Comparison of ENCODE assay signal across 28 cellular contexts in genomic region chr20:45209924-45210323, GRCh38. TPM values are rescaled to one million over a fixed set of nuclear protein-coding genes. Genes with fewer than 3 reads are reported as not detected.
"Had no signal": no experiment of that assay in that cellular context is flagged by ENCODE, and none has a peak within 500 bp of the region (broad histone marks: within the 10 kb centered on the region; RNA-seq: fewer than 3 reads in every experiment).

No MANE protein-coding gene starts in this region.

- H3K4me1 ChIP-seq: Peyer's patch, SJCRH30 had no signal

- H3K36me3 ChIP-seq: MG63, Peyer's patch, SJCRH30 had no signal

- H3K4me2 ChIP-seq: SK-N-SH had no signal

- DNase-seq: activated CD4-positive, alpha-beta memory T cell treated with anti-CD3 and anti-CD28 coated beads, Interleukin-2, amount 10 ng/mL, durations not matched to agents 7 days and 5 days; activated CD4-positive, alpha-beta T cell treated with anti-CD3 and anti-CD28 coated beads for 36 hours; activated CD4-positive, alpha-beta T cell treated with anti-CD3 and anti-CD28 coated beads, Interleukin-2, amount 50 U/mL, for 1 hour; activated gamma-delta T cell treated with Interleukin-2 at 50 U/mL for 16 hours; activated naive CD4-positive, alpha-beta T cell treated with anti-CD3 and anti-CD28 coated beads, Interleukin-2, amount 10 ng/mL, durations not matched to agents 7 days and 5 days; activated naive CD8-positive, alpha-beta T cell treated with anti-CD3 and anti-CD28 coated beads for 36 hours; activated T-cell treated with anti-CD3 and anti-CD28 coated beads, Interleukin-2, amount 50 U/mL, for 72 hours; MG63; MV-4-11; NCI-H1092 treated with DMSO at 0.1 percent for 48 hours; NCI-H1417 treated with DMSO at 0.1 percent for 48 hours; NCI-H1694; NCI-H2029 treated with DMSO at 0.1 percent for 48 hours; NCI-H345; NCI-H510A; NCI-H526 treated with DMSO at 0.1 percent for 48 hours; NK-92 treated with Interleukin-12 subunit alpha and Interleukin-12 subunit beta, amount 100 ng/mL, for 24 hours; Peyer's patch; Right ventricle myocardium superior; SJCRH30; SK-N-SH; T-helper 1 cell had no signal

- H3K4me1 Mint-ChIP-seq: activated CD4-positive, alpha-beta memory T cell treated with anti-CD3 and anti-CD28 coated beads, Interleukin-2, amount 10 ng/mL, durations not matched to agents 7 days and 5 days; activated CD4-positive, alpha-beta T cell treated with anti-CD3 and anti-CD28 coated beads for 36 hours; activated naive CD4-positive, alpha-beta T cell treated with anti-CD3 and anti-CD28 coated beads, Interleukin-2, amount 10 ng/mL, durations not matched to agents 7 days and 5 days; activated naive CD8-positive, alpha-beta T cell treated with anti-CD3 and anti-CD28 coated beads for 36 hours had no signal

- H3K27me3 ChIP-seq: Peyer's patch had no signal

- ATAC-seq: activated CD4-positive, alpha-beta T cell treated with anti-CD3 and anti-CD28 coated beads for 36 hours; activated T-cell treated with anti-CD3 and anti-CD28 coated beads, Interleukin-2, amount 50 U/mL, for 72 hours had no signal

- H3K27ac Mint-ChIP-seq: activated CD4-positive, alpha-beta memory T cell treated with anti-CD3 and anti-CD28 coated beads, Interleukin-2, amount 10 ng/mL, durations not matched to agents 7 days and 5 days; activated CD4-positive, alpha-beta T cell treated with anti-CD3 and anti-CD28 coated beads for 36 hours; activated naive CD4-positive, alpha-beta T cell treated with anti-CD3 and anti-CD28 coated beads, Interleukin-2, amount 10 ng/mL, durations not matched to agents 7 days and 5 days; activated naive CD8-positive, alpha-beta T cell treated with anti-CD3 and anti-CD28 coated beads for 36 hours; activated T-cell treated with anti-CD3 and anti-CD28 coated beads, Interleukin-2, amount 50 U/mL, for 72 hours; activated T-helper 2 cell treated with anti-CD3 and anti-CD28 coated beads, Interferon-gamma antibody, Interleukin-2, Interleukin-4, amounts not matched to agents 10 μg/mL and 5 μg/mL and 100 μg/mL, durations not matched to agents 14 hours and 24 hours and 36 hours had no signal

- H3K27ac ChIP-seq: Peyer's patch, RWPE1, SJCRH30, VCaP had no signal

- H3K9me3 Mint-ChIP-seq: activated CD4-positive, alpha-beta memory T cell treated with anti-CD3 and anti-CD28 coated beads, Interleukin-2, amount 10 ng/mL, durations not matched to agents 7 days and 5 days; activated naive CD4-positive, alpha-beta T cell treated with anti-CD3 and anti-CD28 coated beads, Interleukin-2, amount 10 ng/mL, durations not matched to agents 7 days and 5 days; activated naive CD8-positive, alpha-beta T cell treated with anti-CD3 and anti-CD28 coated beads for 36 hours; activated T-cell treated with anti-CD3 and anti-CD28 coated beads, Interleukin-2, amount 50 U/mL, for 72 hours; activated T-helper 2 cell treated with anti-CD3 and anti-CD28 coated beads, Interferon-gamma antibody, Interleukin-2, Interleukin-4, amounts not matched to agents 10 μg/mL and 5 μg/mL and 100 μg/mL, durations not matched to agents 14 hours and 24 hours and 36 hours had no signal

- H3K36me3 Mint-ChIP-seq: activated naive CD4-positive, alpha-beta T cell treated with anti-CD3 and anti-CD28 coated beads, Interleukin-2, amount 10 ng/mL, durations not matched to agents 7 days and 5 days; activated naive CD8-positive, alpha-beta T cell treated with anti-CD3 and anti-CD28 coated beads for 36 hours had no signal

- H3K4me3 Mint-ChIP-seq: activated CD4-positive, alpha-beta memory T cell treated with anti-CD3 and anti-CD28 coated beads, Interleukin-2, amount 10 ng/mL, durations not matched to agents 7 days and 5 days; activated CD4-positive, alpha-beta T cell treated with anti-CD3 and anti-CD28 coated beads for 36 hours; activated naive CD4-positive, alpha-beta T cell treated with anti-CD3 and anti-CD28 coated beads, Interleukin-2, amount 10 ng/mL, durations not matched to agents 7 days and 5 days; activated naive CD8-positive, alpha-beta T cell treated with anti-CD3 and anti-CD28 coated beads for 36 hours; activated T-cell treated with anti-CD3 and anti-CD28 coated beads, Interleukin-2, amount 50 U/mL, for 72 hours had no signal

- H3K9me3 ChIP-seq: MG63, Peyer's patch, SJCRH30, SK-N-SH had no signal

- H3K9ac ChIP-seq: SK-N-SH had no signal

- H3K4me3 ChIP-seq: MG63, Peyer's patch, SJCRH30 had no signal

RNA-seq across cellular contexts. Expression of gene SEMG1, which starts 3.1 kb away (rescaled TPM):
- total RNA-seq: activated CD4-positive, alpha-beta memory T cell treated with anti-CD3 and anti-CD28 coated beads, Interleukin-2, amount 10 ng/mL, durations not matched to agents 7 days and 5 days; activated CD4-positive, alpha-beta T cell treated with anti-CD3 and anti-CD28 coated beads for 36 hours; activated CD8-positive, alpha-beta memory T cell treated with anti-CD3 and anti-CD28 coated beads for 36 hours; activated naive CD8-positive, alpha-beta T cell treated with anti-CD3 and anti-CD28 coated beads for 36 hours; activated T-cell treated with anti-CD3 and anti-CD28 coated beads, Interleukin-2, amount 50 U/mL, for 72 hours; activated T-helper 2 cell treated with anti-CD3 and anti-CD28 coated beads, Interferon-gamma antibody, Interleukin-2, Interleukin-4, amounts not matched to agents 10 μg/mL and 5 μg/mL and 100 μg/mL, durations not matched to agents 14 hours and 24 hours and 36 hours; cardiac septum; Peyer's patch; Right ventricle myocardium superior; SJCRH30; T-helper 2 cell treated with Interferon-gamma antibody and Interleukin-4, amounts not matched to agents 100 ng/mL and 5 ng/mL, for 36 hours had no signal

RNA-seq across cellular contexts. Expression of gene SEMG2, which starts 11.2 kb away (rescaled TPM):
- total RNA-seq: activated CD4-positive, alpha-beta memory T cell treated with anti-CD3 and anti-CD28 coated beads, Interleukin-2, amount 10 ng/mL, durations not matched to agents 7 days and 5 days; activated CD4-positive, alpha-beta T cell treated with anti-CD3 and anti-CD28 coated beads for 36 hours; activated CD8-positive, alpha-beta memory T cell treated with anti-CD3 and anti-CD28 coated beads for 36 hours; activated naive CD8-positive, alpha-beta T cell treated with anti-CD3 and anti-CD28 coated beads for 36 hours; activated T-cell treated with anti-CD3 and anti-CD28 coated beads, Interleukin-2, amount 50 U/mL, for 72 hours; activated T-helper 2 cell treated with anti-CD3 and anti-CD28 coated beads, Interferon-gamma antibody, Interleukin-2, Interleukin-4, amounts not matched to agents 10 μg/mL and 5 μg/mL and 100 μg/mL, durations not matched to agents 14 hours and 24 hours and 36 hours; cardiac septum; Peyer's patch; Right ventricle myocardium superior; SJCRH30; T-helper 2 cell treated with Interferon-gamma antibody and Interleukin-4, amounts not matched to agents 100 ng/mL and 5 ng/mL, for 36 hours had no signal

RNA-seq across cellular contexts. Expression of gene PI3, which starts 35.2 kb away (rescaled TPM):
- total RNA-seq: activated CD4-positive, alpha-beta memory T cell treated with anti-CD3 and anti-CD28 coated beads, Interleukin-2, amount 10 ng/mL, durations not matched to agents 7 days and 5 days; activated CD4-positive, alpha-beta T cell treated with anti-CD3 and anti-CD28 coated beads for 36 hours; activated CD8-positive, alpha-beta memory T cell treated with anti-CD3 and anti-CD28 coated beads for 36 hours; activated naive CD8-positive, alpha-beta T cell treated with anti-CD3 and anti-CD28 coated beads for 36 hours; activated T-cell treated with anti-CD3 and anti-CD28 coated beads, Interleukin-2, amount 50 U/mL, for 72 hours; activated T-helper 2 cell treated with anti-CD3 and anti-CD28 coated beads, Interferon-gamma antibody, Interleukin-2, Interleukin-4, amounts not matched to agents 10 μg/mL and 5 μg/mL and 100 μg/mL, durations not matched to agents 14 hours and 24 hours and 36 hours; Right ventricle myocardium superior; SJCRH30; T-helper 2 cell treated with Interferon-gamma antibody and Interleukin-4, amounts not matched to agents 100 ng/mL and 5 ng/mL, for 36 hours had no signal

RNA-seq across cellular contexts. Expression of gene SLPI, which starts 44.4 kb away (rescaled TPM):
- total RNA-seq: activated CD4-positive, alpha-beta T cell treated with anti-CD3 and anti-CD28 coated beads for 36 hours; activated CD8-positive, alpha-beta memory T cell treated with anti-CD3 and anti-CD28 coated beads for 36 hours; activated naive CD8-positive, alpha-beta T cell treated with anti-CD3 and anti-CD28 coated beads for 36 hours; activated T-cell treated with anti-CD3 and anti-CD28 coated beads, Interleukin-2, amount 50 U/mL, for 72 hours; activated T-helper 2 cell treated with anti-CD3 and anti-CD28 coated beads, Interferon-gamma antibody, Interleukin-2, Interleukin-4, amounts not matched to agents 10 μg/mL and 5 μg/mL and 100 μg/mL, durations not matched to agents 14 hours and 24 hours and 36 hours; SJCRH30; T-helper 2 cell treated with Interferon-gamma antibody and Interleukin-4, amounts not matched to agents 100 ng/mL and 5 ng/mL, for 36 hours had no signal
